In the genomic region with DNA sequence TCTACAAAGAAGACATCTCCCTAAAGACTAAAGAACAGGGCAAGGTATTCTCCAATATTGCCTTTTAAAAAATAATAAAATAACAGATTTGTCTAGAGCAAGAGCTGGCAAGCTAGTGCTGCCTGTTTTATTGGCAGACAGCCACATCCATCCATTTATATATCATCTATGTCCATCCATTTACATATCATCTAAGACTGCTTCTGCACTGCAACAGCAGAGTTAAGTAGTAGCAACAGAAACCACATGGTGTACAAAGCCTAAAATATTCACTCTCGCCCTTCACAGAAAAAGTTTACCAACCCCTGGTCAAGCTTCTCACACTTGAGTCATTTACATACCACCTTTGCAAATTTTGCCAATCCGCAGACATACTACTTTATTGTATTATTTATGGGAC, we compare ENCODE assay signal across 16 cellular contexts.
"Had no signal": no experiment of that assay in that cellular context is flagged by ENCODE, and none has a peak within 500 bp of the region (broad histone marks: within the 10 kb centered on the region; RNA-seq: fewer than 3 reads in every experiment).

No MANE protein-coding gene starts in this region.

- H3K4me1 ChIP-seq: esophagus squamous epithelium had no signal

- H3K9me3 Mint-ChIP-seq: dendritic cell treated with granulocyte-macrophage colony-stimulating factor and Interleukin-4, amounts not matched to agents 40 ng/mL and 50 ng/mL, for 4 days; natural killer cell; neural crest cell; type B pancreatic cell had no signal

- H3K27ac Mint-ChIP-seq: dendritic cell treated with granulocyte-macrophage colony-stimulating factor and Interleukin-4, amounts not matched to agents 40 ng/mL and 50 ng/mL, for 4 days; type B pancreatic cell had no signal

- H3K9me3 ChIP-seq: esophagus squamous epithelium, gastroesophageal sphincter, sigmoid colon, thyroid gland had no signal

- DNase-seq: esophagus squamous epithelium; foreskin fibroblast; glutamatergic neuron; islet precursor cell; mammary epithelial cell; natural killer cell; sigmoid colon; stimulated activated CD4-positive, alpha-beta T cell treated with anti-CD3 and anti-CD28 coated beads, Interleukin-2, amount 100 ng/mL, for 24 hours; stimulated activated CD4-positive, alpha-beta T cell treated with anti-CD3 and anti-CD28 coated beads, Interleukin-4, amount 100 ng/mL, for 4 hours; stimulated activated naive CD4-positive, alpha-beta T cell treated with Interleukin-2 at 50 U/mL for 16 hours; thyroid gland had no signal

- H3K27me3 ChIP-seq: esophagus squamous epithelium, gastroesophageal sphincter, sigmoid colon, thyroid gland had no signal

- H3K4me3 Mint-ChIP-seq: dendritic cell treated with granulocyte-macrophage colony-stimulating factor and Interleukin-4, amounts not matched to agents 40 ng/mL and 50 ng/mL, for 4 days; natural killer cell; neural crest cell; type B pancreatic cell had no signal

- H3K27me3 Mint-ChIP-seq: dendritic cell treated with granulocyte-macrophage colony-stimulating factor and Interleukin-4, amounts not matched to agents 40 ng/mL and 50 ng/mL, for 4 days; type B pancreatic cell had no signal

- H3K4me3 ChIP-seq: esophagus squamous epithelium, gastroesophageal sphincter, sigmoid colon, skin epidermis, thyroid gland had no signal

- H3K27ac ChIP-seq: esophagus squamous epithelium, gastroesophageal sphincter, sigmoid colon, skin epidermis, thyroid gland had no signal
